Comparison of ENCODE assay signal across 1 cellular context in genomic region chrX:74536142-74537010, GRCh38.
TF ChIP-seq lines count a peak whose summit lies in the region.

No MANE protein-coding gene starts in this region.

TF ChIP-seq in HEK293, 187 proteins besides CTCF, POLR2A, EP300 and RAD21 (continued from another document):
- TF ChIP-seq, protein P1, sequence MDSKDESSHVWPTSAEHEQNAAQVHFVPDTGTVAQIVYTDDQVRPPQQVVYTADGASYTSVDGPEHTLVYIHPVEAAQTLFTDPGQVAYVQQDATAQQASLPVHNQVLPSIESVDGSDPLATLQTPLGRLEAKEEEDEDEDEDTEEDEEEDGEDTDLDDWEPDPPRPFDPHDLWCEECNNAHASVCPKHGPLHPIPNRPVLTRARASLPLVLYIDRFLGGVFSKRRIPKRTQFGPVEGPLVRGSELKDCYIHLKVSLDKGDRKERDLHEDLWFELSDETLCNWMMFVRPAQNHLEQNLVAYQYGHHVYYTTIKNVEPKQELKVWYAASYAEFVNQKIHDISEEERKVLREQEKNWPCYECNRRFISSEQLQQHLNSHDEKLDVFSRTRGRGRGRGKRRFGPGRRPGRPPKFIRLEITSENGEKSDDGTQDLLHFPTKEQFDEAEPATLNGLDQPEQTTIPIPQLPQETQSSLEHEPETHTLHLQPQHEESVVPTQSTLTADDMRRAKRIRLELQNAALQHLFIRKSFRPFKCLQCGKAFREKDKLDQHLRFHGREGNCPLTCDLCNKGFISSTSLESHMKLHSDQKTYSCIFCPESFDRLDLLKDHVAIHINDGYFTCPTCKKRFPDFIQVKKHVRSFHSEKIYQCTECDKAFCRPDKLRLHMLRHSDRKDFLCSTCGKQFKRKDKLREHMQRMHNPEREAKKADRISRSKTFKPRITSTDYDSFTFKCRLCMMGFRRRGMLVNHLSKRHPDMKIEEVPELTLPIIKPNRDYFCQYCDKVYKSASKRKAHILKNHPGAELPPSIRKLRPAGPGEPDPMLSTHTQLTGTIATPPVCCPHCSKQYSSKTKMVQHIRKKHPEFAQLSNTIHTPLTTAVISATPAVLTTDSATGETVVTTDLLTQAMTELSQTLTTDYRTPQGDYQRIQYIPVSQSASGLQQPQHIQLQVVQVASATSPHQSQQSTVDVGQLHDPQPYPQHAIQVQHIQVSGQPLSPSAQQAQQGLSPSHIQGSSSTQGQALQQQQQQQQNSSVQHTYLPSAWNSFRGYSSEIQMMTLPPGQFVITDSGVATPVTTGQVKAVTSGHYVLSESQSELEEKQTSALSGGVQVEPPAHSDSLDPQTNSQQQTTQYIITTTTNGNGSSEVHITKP (tag by site-specific recombination; IDR thresholded peaks at IDR 0.05) = peak; percentile 98
- TF ChIP-seq ZNF596 (tag by site-specific recombination; IDR thresholded peaks at IDR 0.05) = no peak
- TF ChIP-seq ZBTB7A (tag by site-specific recombination; IDR thresholded peaks at IDR 0.05; ENCODE audit: low read depth) = peak; percentile 39; the same call in 1 of the 2 replicates
- 0 out of 2 replicates have a peak, but pooled peaks have one; percentile 9 for TF ChIP-seq BCL11B (tag by site-specific recombination; IDR thresholded peaks at IDR 0.05; ENCODE audit: low read depth)
- peak; percentile 91 for TF ChIP-seq ZXDB (tag by site-specific recombination; IDR thresholded peaks at IDR 0.05)
- no peak for TF ChIP-seq OSR2 (tag by site-specific recombination; IDR thresholded peaks at IDR 0.05)
- TF ChIP-seq ZNF10 (tag by site-specific recombination; IDR thresholded peaks at IDR 0.05) = peak; percentile 63
- TF ChIP-seq ZBTB20 (tag by site-specific recombination; IDR thresholded peaks at IDR 0.05) = peak; percentile 89
- peak; percentile 58; the same call in 1 of the 2 replicates for TF ChIP-seq ZNF341 (tag by site-specific recombination; IDR thresholded peaks at IDR 0.05; ENCODE audit: low read depth)
- peak; percentile 69; the same call in 1 of the 2 replicates for TF ChIP-seq ZNF335 (tag by site-specific recombination; conservative IDR thresholded peaks at IDR 0.05)
- peak; percentile 54 for TF ChIP-seq PATZ1 (tag by site-specific recombination; IDR thresholded peaks at IDR 0.05)
- peak; percentile 81; the same call in 1 of the 2 replicates for TF ChIP-seq ZEB2 (tag by site-specific recombination; IDR thresholded peaks at IDR 0.05)
- TF ChIP-seq KLF8 (tag by site-specific recombination; IDR thresholded peaks at IDR 0.05) = peak; percentile 65; the same call in 1 of the 2 replicates
- no peak for TF ChIP-seq ZNF324 (tag by site-specific recombination; IDR thresholded peaks at IDR 0.05)
- peak; percentile 31; the same call in 1 of the 2 replicates for TF ChIP-seq PRDM1 (tag by site-specific recombination; IDR thresholded peaks at IDR 0.05)
- TF ChIP-seq, protein P2, sequence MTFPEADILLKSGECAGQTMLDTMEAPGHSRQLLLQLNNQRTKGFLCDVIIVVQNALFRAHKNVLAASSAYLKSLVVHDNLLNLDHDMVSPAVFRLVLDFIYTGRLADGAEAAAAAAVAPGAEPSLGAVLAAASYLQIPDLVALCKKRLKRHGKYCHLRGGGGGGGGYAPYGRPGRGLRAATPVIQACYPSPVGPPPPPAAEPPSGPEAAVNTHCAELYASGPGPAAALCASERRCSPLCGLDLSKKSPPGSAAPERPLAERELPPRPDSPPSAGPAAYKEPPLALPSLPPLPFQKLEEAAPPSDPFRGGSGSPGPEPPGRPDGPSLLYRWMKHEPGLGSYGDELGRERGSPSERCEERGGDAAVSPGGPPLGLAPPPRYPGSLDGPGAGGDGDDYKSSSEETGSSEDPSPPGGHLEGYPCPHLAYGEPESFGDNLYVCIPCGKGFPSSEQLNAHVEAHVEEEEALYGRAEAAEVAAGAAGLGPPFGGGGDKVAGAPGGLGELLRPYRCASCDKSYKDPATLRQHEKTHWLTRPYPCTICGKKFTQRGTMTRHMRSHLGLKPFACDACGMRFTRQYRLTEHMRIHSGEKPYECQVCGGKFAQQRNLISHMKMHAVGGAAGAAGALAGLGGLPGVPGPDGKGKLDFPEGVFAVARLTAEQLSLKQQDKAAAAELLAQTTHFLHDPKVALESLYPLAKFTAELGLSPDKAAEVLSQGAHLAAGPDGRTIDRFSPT (tag by site-specific recombination; IDR thresholded peaks at IDR 0.05) = peak; percentile 40; the same call in 1 of the 2 replicates
- TF ChIP-seq, protein P3, sequence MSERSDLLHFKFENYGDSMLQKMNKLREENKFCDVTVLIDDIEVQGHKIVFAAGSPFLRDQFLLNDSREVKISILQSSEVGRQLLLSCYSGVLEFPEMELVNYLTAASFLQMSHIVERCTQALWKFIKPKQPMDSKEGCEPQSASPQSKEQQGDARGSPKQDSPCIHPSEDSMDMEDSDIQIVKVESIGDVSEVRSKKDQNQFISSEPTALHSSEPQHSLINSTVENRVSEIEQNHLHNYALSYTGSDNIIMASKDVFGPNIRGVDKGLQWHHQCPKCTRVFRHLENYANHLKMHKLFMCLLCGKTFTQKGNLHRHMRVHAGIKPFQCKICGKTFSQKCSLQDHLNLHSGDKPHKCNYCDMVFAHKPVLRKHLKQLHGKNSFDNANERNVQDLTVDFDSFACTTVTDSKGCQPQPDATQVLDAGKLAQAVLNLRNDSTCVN (tag by site-specific recombination; optimal IDR thresholded peaks at IDR 0.05) = peak; percentile 71
- TF ChIP-seq PBX3 (CRISPR knock-in tag; IDR thresholded peaks at IDR 0.05) = peak; percentile 35; the same call in 1 of the 2 replicates
- TF ChIP-seq ZNF600 (tag by site-specific recombination; IDR thresholded peaks at IDR 0.05) = 0 out of 2 replicates have a peak, but pooled peaks have one; percentile 8
- TF ChIP-seq, protein P4, sequence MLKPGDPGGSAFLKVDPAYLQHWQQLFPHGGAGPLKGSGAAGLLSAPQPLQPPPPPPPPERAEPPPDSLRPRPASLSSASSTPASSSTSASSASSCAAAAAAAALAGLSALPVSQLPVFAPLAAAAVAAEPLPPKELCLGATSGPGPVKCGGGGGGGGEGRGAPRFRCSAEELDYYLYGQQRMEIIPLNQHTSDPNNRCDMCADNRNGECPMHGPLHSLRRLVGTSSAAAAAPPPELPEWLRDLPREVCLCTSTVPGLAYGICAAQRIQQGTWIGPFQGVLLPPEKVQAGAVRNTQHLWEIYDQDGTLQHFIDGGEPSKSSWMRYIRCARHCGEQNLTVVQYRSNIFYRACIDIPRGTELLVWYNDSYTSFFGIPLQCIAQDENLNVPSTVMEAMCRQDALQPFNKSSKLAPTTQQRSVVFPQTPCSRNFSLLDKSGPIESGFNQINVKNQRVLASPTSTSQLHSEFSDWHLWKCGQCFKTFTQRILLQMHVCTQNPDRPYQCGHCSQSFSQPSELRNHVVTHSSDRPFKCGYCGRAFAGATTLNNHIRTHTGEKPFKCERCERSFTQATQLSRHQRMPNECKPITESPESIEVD (tag by site-specific recombination; IDR thresholded peaks at IDR 0.05) = no peak
- peak; percentile 80 for TF ChIP-seq ZFHX2 (tag by site-specific recombination; conservative IDR thresholded peaks at IDR 0.05)
TF ChIP-seq in HEK293: peak in this region for 36.
